ENCODE assay signal across 8 cellular contexts in the genomic region with DNA sequence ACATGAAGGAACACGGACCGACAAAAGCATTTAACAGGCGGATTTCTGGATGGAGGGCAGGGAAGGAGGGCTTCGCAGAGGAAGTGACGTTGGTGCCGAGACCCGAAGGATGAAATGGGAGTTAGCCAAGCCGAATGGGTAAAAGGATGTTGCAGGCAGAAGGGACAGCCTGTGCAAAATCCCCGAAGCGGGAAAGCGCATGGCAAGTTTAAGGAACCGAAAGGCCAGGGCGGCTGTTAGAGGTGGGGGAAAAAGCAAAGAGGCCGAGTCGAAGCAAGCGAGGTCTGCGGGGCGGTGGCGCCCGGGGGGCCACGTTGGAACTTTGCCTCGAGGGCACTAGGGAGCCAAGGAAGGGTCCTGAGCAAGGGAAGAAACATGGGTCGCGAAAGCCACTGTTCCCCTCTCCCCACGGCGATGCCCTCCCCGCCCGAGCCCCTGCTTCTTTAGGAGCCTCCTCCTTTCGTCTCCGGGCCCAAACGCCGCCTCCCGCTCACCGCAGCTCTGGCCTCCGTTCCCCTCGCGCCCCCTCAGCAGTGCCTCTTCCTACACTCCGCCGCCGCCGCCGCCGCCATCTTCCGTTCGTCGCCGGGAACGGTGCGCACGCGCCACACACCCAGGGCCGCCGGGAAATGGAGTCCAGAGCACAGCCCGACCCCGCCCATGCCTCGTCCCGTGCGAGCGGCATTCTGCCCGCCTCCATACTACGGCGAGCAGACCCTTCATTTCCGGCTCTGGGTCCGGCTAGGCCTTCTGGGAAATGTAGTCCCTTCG. TPM values are rescaled to one million over a fixed set of nuclear protein-coding genes. Genes with fewer than 3 reads are reported as not detected.
DNase-seq lines count a peak whose midpoint lies in the region; ATAC-seq and TF ChIP-seq lines count a peak whose summit lies in the region.

A gene (minus strand): TSS at position 584 of the 771 bp plus-strand sequence. CDS start 8,652 bp downstream, outside the sequence.

- peaks cover 39% of the 10 kb centered on the region for H3K27me3 Mint-ChIP-seq in HFFc6 (ENCODE audit: insufficient read depth)

- no peaks in the 10 kb centered on the region for H4K20me1 ChIP-seq in SK-N-SH (ENCODE audit: insufficient read depth)

- POLR2A ChIA-PET in SK-N-SH (lab: Yijun Ruan, JAX): interaction anchor here (0.6 to 1.1 kb wide), 5 partner anchors 19 to 192 kb away, joined by 3 to 8 read pairs (median 4); a partner anchor contains a TSS

- H3K4me1 ChIP-seq in SK-N-SH (ENCODE audit: control insufficient read depth in 1 of 2, insufficient read depth in 2 of 2, low read depth in 1 of 2, low read length in 1 of 2) (peaks cover 0 to 6% of the 10 kb centered on the region in 2 experiments; a peak in 2 of 4 replicates), gastroesophageal sphincter (peaks cover 0 to 32% (median 15%) of the 10 kb centered on the region in 3 donors)

- H3K9me3 Mint-ChIP-seq in HFFc6: no peaks in the 10 kb centered on the region

- DNase-seq in GM04503 (ENCODE audit: low read depth): peak; percentile 89
- peak; percentile 99 for DNase-seq in HFFc6
- peak; percentile 97 for DNase-seq in NCI-H1048 (lab: John Stamatoyannopoulos, UW)
- DNase-seq in SK-N-SH: peak; percentile 99
- peak; percentile 99 for DNase-seq in activated naive CD4-positive, alpha-beta T cell treated with anti-CD3 and anti-CD28 coated beads, Interleukin-2, amount 50 U/mL, for 16 hours
- DNase-seq in non-pigmented ciliary epithelial cell (ENCODE audit: low read depth): peak; percentile 91
- DNase-seq in superior temporal gyrus (ENCODE audit: extremely low spot score): peak; percentile 99

- under 1% methylated on average over 52 of the region's 65 CpGs for WGBS in SK-N-SH (ENCODE audit: low lambda C conversion rate)
- WGBS in gastroesophageal sphincter (ENCODE audit: low coverage in 1 of 2), 2 donors: 0% methylated on average over 21 to 22 of the region's 65 CpGs

- H3K27ac Mint-ChIP-seq in HFFc6: peak within 1 kb of the TSS; percentile 99

- H3K27ac ChIP-seq in SK-N-SH (ENCODE audit: low read depth in 2 of 2, low read length in 1 of 2): peak within 1 kb of the TSS; percentile 89 to 93
- H3K27ac ChIP-seq in gastroesophageal sphincter: peak within 1 kb of the TSS; percentile 71 to 95 (median 92)

- peak within 1 kb of the TSS; percentile 91 for H3K4me2 ChIP-seq in SK-N-SH

- H3K9me3 ChIP-seq in SK-N-SH (no peaks in the 10 kb centered on the region), gastroesophageal sphincter (no peaks in the 10 kb centered on the region)

- H3F3A ChIP-seq in SK-N-SH (replicated peaks; ENCODE audit: insufficient read depth): peaks cover 19% of the 10 kb centered on the region

- H3K36me3 Mint-ChIP-seq in HFFc6 (ENCODE audit: low read depth): peaks cover 23% of the 10 kb centered on the region

- no peaks in the 10 kb centered on the region for H3K9me2 ChIP-seq in SK-N-SH

- TF ChIP-seq RAD21 in SK-N-SH (IDR thresholded peaks at IDR 0.05; ENCODE audit: low read length): no peak

- peak; percentile 48 to 49 for TF ChIP-seq POLR2A in gastroesophageal sphincter (IDR thresholded peaks at IDR 0.05)

- TF ChIP-seq EP300 in SK-N-SH (IDR thresholded peaks at IDR 0.05; ENCODE audit: borderline replicate concordance in 1 of 2, low read depth in 1 of 2, low read length in 1 of 2) (no peak), gastroesophageal sphincter (IDR thresholded peaks at IDR 0.05) (no peak)

- CTCF ChIA-PET in SK-N-SH (lab: Yijun Ruan, JAX): interaction anchor here (1.0 to 12.2 kb wide), 11 partner anchors 12 to 49 kb away, joined by 3 to 121 read pairs (median 6); a partner anchor contains a TSS

- peaks cover 9% of the 10 kb centered on the region; the same call in 1 of the 2 replicates for H3K4me1 Mint-ChIP-seq in HFFc6 (ENCODE audit: low read depth)

- peak within 1 kb of the TSS; percentile 90 for H3K9ac ChIP-seq in SK-N-SH

- H3K36me3 ChIP-seq in SK-N-SH (replicated peaks in 1 of 2; ENCODE audit: control insufficient read depth in 1 of 2, insufficient read depth in 2 of 2, low read length in 1 of 2) (peaks cover 5 to 24% of the 10 kb centered on the region in 2 experiments), gastroesophageal sphincter (peaks cover 0 to 33% of the 10 kb centered on the region in 2 donors)

- peaks cover 51% of the 10 kb centered on the region for H3K79me2 ChIP-seq in SK-N-SH (ENCODE audit: insufficient read depth)

- TF ChIP-seq CTCF in HFFc6 (IDR thresholded peaks at IDR 0.05) (no peak), SK-N-SH (IDR thresholded peaks at IDR 0.05) (no peak), gastroesophageal sphincter (IDR thresholded peaks at IDR 0.05) (no peak)

- peaks cover 19% of the 10 kb centered on the region; the same call in 1 of the 2 replicates for H3K27me3 ChIP-seq in SK-N-SH (ENCODE audit: insufficient read depth)
- peaks cover 33% of the 10 kb centered on the region for H3K27me3 ChIP-seq in gastroesophageal sphincter

- peak; percentile 99 for ATAC-seq in gastroesophageal sphincter

- H2AFZ ChIP-seq in SK-N-SH (ENCODE audit: low read depth): peak within 1 kb of the TSS; percentile 99

- H3K4me3 Mint-ChIP-seq in HFFc6: peak within 1 kb of the TSS; percentile 99

- H3K4me3 ChIP-seq in SK-N-SH (ENCODE audit: low read depth in 2 of 2, low read length in 1 of 2): peak within 1 kb of the TSS; percentile 77 to 96
- H3K4me3 ChIP-seq in gastroesophageal sphincter: peak within 1 kb of the TSS; percentile 56 to 94

TF ChIP-seq in SK-N-SH, 30 proteins besides CTCF, POLR2A, EP300 and RAD21 (continues in another document):
- TF ChIP-seq FOXJ3 (CRISPR knock-in tag; IDR thresholded peaks at IDR 0.05) (no peak), POLR2AphosphoS5 (IDR thresholded peaks at IDR 0.05; ENCODE audit: low read depth, low read length) (peak; percentile 60), ELF1 (IDR thresholded peaks at IDR 0.05) (peak; percentile 93), MEF2A (IDR thresholded peaks at IDR 0.05; ENCODE audit: borderline replicate concordance, low read depth) (no peak), NFIC (IDR thresholded peaks at IDR 0.05; ENCODE audit: borderline replicate concordance) (no peak), GABPA (IDR thresholded peaks at IDR 0.05; ENCODE audit: low read depth) (peak; percentile 96), CHD2 (IDR thresholded peaks at IDR 0.05; ENCODE audit: low read length, partially characterized antibody) (peak; percentile 97), MXI1 (IDR thresholded peaks at IDR 0.05; ENCODE audit: low read depth, low read length) (no peak; the same call in none of the 2 replicates), TAF1 (IDR thresholded peaks at IDR 0.05; ENCODE audit: borderline replicate concordance, low read depth, low read length) (peak; percentile 69), NRF1 (IDR thresholded peaks at IDR 0.05; ENCODE audit: low read depth, low read length) (peak; percentile 90)
- TF ChIP-seq, protein P1, sequence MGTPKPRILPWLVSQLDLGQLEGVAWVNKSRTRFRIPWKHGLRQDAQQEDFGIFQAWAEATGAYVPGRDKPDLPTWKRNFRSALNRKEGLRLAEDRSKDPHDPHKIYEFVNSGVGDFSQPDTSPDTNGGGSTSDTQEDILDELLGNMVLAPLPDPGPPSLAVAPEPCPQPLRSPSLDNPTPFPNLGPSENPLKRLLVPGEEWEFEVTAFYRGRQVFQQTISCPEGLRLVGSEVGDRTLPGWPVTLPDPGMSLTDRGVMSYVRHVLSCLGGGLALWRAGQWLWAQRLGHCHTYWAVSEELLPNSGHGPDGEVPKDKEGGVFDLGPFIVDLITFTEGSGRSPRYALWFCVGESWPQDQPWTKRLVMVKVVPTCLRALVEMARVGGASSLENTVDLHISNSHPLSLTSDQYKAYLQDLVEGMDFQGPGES (IDR thresholded peaks at IDR 0.05; ENCODE audit: low read depth, low read length): no peak
- TF ChIP-seq, protein P2, sequence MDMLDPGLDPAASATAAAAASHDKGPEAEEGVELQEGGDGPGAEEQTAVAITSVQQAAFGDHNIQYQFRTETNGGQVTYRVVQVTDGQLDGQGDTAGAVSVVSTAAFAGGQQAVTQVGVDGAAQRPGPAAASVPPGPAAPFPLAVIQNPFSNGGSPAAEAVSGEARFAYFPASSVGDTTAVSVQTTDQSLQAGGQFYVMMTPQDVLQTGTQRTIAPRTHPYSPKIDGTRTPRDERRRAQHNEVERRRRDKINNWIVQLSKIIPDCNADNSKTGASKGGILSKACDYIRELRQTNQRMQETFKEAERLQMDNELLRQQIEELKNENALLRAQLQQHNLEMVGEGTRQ (IDR thresholded peaks at IDR 0.05; ENCODE audit: borderline replicate concordance, low read depth, low read length): no peak
- TF ChIP-seq, protein P3, sequence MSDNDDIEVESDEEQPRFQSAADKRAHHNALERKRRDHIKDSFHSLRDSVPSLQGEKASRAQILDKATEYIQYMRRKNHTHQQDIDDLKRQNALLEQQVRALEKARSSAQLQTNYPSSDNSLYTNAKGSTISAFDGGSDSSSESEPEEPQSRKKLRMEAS (IDR thresholded peaks at IDR 0.05; ENCODE audit: low read depth): peak; percentile 76
- TF ChIP-seq, protein P4, sequence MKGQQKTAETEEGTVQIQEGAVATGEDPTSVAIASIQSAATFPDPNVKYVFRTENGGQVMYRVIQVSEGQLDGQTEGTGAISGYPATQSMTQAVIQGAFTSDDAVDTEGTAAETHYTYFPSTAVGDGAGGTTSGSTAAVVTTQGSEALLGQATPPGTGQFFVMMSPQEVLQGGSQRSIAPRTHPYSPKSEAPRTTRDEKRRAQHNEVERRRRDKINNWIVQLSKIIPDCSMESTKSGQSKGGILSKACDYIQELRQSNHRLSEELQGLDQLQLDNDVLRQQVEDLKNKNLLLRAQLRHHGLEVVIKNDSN (IDR thresholded peaks at IDR 0.05; ENCODE audit: borderline replicate concordance, low read depth): no peak

RNA-seq across cellular contexts. Expression of the gene that starts here (rescaled TPM):
- total RNA-seq in HFFc6 (2021; fragmentation: NEBNext Ultra II Directional; extraction: Animal tissue kit (Norgen Biotek cat#: 25700)): 10 to 100 TPM; 59.6 to 74.8 (median 66.0) TPM
- polyA plus RNA-seq in SK-N-SH (2012; rRNA removed): 76.3 and 92.7 TPM in 2 replicates
- polyA plus RNA-seq in SK-N-SH (2012; cell fraction: cytosol; rRNA removed): 31.3 and 45.6 TPM in 2 replicates
- polyA plus RNA-seq in SK-N-SH (2012; cell fraction: nucleus; rRNA removed): 170 and 185 TPM in 2 replicates
- 10 to 100 TPM; 25.5 to 35.6 (median 30.8) TPM for total RNA-seq in gastroesophageal sphincter

Comparison
In these comparisons a context has a peak if more than half of its experiments do, and no peak if none do; other contexts are left out.
1. Peak in every context shown above with its lines: DNase-seq, ATAC-seq, H3K4me3 ChIP-seq and H3K27ac ChIP-seq.